Comparison of ENCODE assay signal across 27 cellular contexts in the genomic region with DNA sequence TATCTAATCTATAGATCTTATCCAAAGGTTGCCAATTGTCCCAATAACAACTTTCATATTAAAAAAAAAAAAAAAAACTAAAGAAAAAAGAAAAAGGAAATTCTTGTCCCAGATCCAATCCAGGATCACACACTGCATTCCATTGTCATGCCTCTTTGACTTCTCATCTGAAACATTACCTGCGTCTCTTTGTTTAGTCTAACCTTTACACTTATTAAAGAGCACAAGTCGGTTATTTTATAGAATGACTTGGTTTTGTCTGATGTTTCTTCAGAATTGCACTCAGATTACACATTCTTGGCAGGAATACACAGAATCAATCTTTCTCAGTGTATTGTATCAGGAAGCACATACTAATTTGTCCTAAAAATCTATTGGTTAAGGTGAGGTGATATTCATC.
"Had no signal": no experiment of that assay in that cellular context is flagged by ENCODE, and none has a peak within 500 bp of the region (broad histone marks: within the 10 kb centered on the region; RNA-seq: fewer than 3 reads in every experiment).

No MANE protein-coding gene starts in this region.

- H3K27ac ChIP-seq: hepatocyte, left lung, lower lobe of right lung, neural progenitor cell, neutrophil, parathyroid adenoma, psoas muscle, right atrium auricular region, right lobe of liver, tibial nerve, vagina had no signal

- H3K27me3 ChIP-seq: hepatocyte, left lung, neural progenitor cell, neutrophil, right atrium auricular region, right lobe of liver, tibial nerve, vagina had no signal

- ATAC-seq: left colon; left lung; lower lobe of right lung; natural killer cell; psoas muscle; right lobe of liver; stimulated activated memory B cell treated with anti-CD40 and anti-IgM and Interleukin-4, amounts not matched to agents 10 μg/mL and 1 μg/mL and 100 μg/mL, for 72 hours; stimulated activated naive CD8-positive, alpha-beta T cell treated with anti-CD3 and anti-CD28 coated beads, Interleukin-15, amount 100 ng/mL, for 72 hours had no signal

- H3K36me3 ChIP-seq: left lung, lower lobe of right lung, neural progenitor cell, neutrophil, right atrium auricular region, right lobe of liver, tibial nerve, vagina had no signal

- DNase-seq: islet precursor cell; left colon; left lung; lower lobe of right lung; mesendoderm; naive B cell; natural killer cell; nephron progenitor cell; occipital lobe; psoas muscle; right lobe of liver; stimulated activated CD4-positive, alpha-beta T cell treated with anti-CD3 and anti-CD28 coated beads, Interleukin-1b, Interleukin-23, amount 100 ng/mL, for 48 hours; stimulated activated CD4-positive, alpha-beta T cell treated with anti-CD3 and anti-CD28 coated beads, Interleukin-2, amount 100 ng/mL, for 48 hours; stimulated activated CD4-positive, alpha-beta T cell treated with anti-CD3 and anti-CD28 coated beads, Interleukin-4, amount 100 ng/mL, for 4 hours; stimulated activated CD8-positive, alpha-beta memory T cell treated with anti-CD3 and anti-CD28 coated beads, Interleukin-4, amount 100 ng/mL, for 48 hours; stimulated activated naive CD4-positive, alpha-beta T cell treated with Interleukin-2 at 50 U/mL for 16 hours; stimulated activated naive CD8-positive, alpha-beta T cell treated with anti-CD3 and anti-CD28 coated beads, Interleukin-15, amount 100 ng/mL, for 72 hours; substantia nigra had no signal

- H3K9me3 ChIP-seq: lower lobe of right lung, neutrophil, psoas muscle, right atrium auricular region, right lobe of liver, tibial nerve, vagina had no signal

- H2AFZ ChIP-seq: hepatocyte, neural progenitor cell, parathyroid adenoma had no signal

- H3K4me3 ChIP-seq: hepatocyte, left lung, lower lobe of right lung, neural progenitor cell, psoas muscle, right atrium auricular region, right lobe of liver, smooth muscle cell, tibial nerve, vagina had no signal

- H3K79me2 ChIP-seq: hepatocyte, parathyroid adenoma had no signal

- H3K9ac ChIP-seq: neural progenitor cell, parathyroid adenoma had no signal

- H3K4me1 ChIP-seq: left lung, lower lobe of right lung, neural progenitor cell, parathyroid adenoma, psoas muscle, right atrium auricular region, right lobe of liver, tibial nerve, vagina had no signal

- H3K4me2 ChIP-seq: hepatocyte, neural progenitor cell, smooth muscle cell had no signal
